8 cellular contexts compared by ENCODE assay signal in the genomic region with DNA sequence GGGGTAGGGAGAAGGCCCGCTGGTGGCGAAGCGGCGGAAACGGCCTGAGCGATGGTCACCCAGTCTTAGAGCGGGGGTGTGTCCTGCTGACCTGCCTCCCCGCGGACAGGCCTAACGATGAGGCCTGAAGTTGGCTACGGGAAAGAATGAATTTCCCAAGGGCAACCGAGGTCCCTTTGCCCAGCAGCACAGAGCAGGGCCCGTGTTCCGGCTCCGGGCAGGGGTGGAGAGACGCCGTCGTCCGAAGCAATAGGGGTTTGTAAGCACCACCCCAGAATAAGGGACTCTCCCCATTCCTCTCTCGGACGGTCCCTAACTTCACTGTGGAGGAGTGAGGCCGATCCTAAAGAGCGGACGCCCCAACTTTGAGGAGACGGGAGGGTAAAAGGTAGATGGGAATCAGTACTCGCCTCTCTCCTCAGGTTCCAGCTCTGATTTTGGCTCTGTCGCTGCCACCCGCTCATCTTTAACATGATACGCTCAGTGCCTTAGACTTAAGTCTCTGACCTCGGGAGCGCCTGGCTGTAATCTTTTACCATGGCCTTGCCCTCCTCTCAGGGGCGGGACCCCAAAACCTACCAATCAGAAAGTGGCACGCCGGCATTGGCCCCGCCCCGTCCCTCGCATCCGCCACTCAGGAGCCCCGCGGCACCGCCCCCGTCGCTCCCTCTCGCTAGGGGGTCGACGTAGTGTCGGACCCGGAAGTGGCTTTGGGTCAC. TPM values are rescaled to one million over a fixed set of nuclear protein-coding genes. Genes with fewer than 3 reads are reported as not detected.
DNase-seq lines count a peak whose midpoint lies in the region; ATAC-seq and TF ChIP-seq lines count a peak whose summit lies in the region.

A gene with protein sequence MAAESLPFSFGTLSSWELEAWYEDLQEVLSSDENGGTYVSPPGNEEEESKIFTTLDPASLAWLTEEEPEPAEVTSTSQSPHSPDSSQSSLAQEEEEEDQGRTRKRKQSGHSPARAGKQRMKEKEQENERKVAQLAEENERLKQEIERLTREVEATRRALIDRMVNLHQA (minus strand): TSS at position 507 of the 719 bp plus-strand sequence. CDS start 3,108 bp downstream, outside the sequence.

- H3K27ac Mint-ChIP-seq in activated naive CD4-positive, alpha-beta T cell treated with anti-CD3 and anti-CD28 coated beads, Interleukin-2, amount 50 U/mL, for 72 hours = peak within 1 kb of the TSS; percentile 100

- H3K27ac ChIP-seq in osteoblast (ENCODE audit: low read depth, low read length) (peak within 1 kb of the TSS; percentile 99), testis (peak within 1 kb of the TSS; percentile 97 to 99)

- peaks cover 59% of the 10 kb centered on the region for H3K79me2 ChIP-seq in osteoblast (ENCODE audit: insufficient read depth, low read length)

- H3K27me3 ChIP-seq in osteoblast (ENCODE audit: insufficient read depth, low read length) = no peaks in the 10 kb centered on the region
- H3K27me3 ChIP-seq in testis = no peaks in the 10 kb centered on the region

- peak; percentile 60 for ATAC-seq in HG02623 (IDR thresholded peaks at IDR 0.05; ENCODE audit: unreplicated experiment)
- ATAC-seq in activated naive CD4-positive, alpha-beta T cell treated with anti-CD3 and anti-CD28 coated beads, Interleukin-2, amount 50 U/mL, for 72 hours = peak; percentile 73 to 76

- H3K4me3 ChIP-seq in osteoblast (ENCODE audit: insufficient read depth, low read length) (peak within 1 kb of the TSS; percentile 83), testis (peak within 1 kb of the TSS; percentile 90 to 97)

- peaks cover 56% of the 10 kb centered on the region for H4K20me1 ChIP-seq in osteoblast (ENCODE audit: insufficient read depth, low read length)

- 1 to 2% methylated on average over 19 to 45 of the region's 48 CpGs for WGBS in testis, 2 donors

- H3K4me2 ChIP-seq in osteoblast (ENCODE audit: insufficient read depth, low read length) = peak within 1 kb of the TSS; percentile 83

- H3K36me3 Mint-ChIP-seq in activated naive CD4-positive, alpha-beta T cell treated with anti-CD3 and anti-CD28 coated beads, Interleukin-2, amount 50 U/mL, for 72 hours = peaks cover 29 to 39% of the 10 kb centered on the region in 2 donors

- H3K9me3 Mint-ChIP-seq in activated naive CD4-positive, alpha-beta T cell treated with anti-CD3 and anti-CD28 coated beads, Interleukin-2, amount 50 U/mL, for 72 hours = no peaks in the 10 kb centered on the region

- peak; percentile 98 for TF ChIP-seq POLR2A in GM10847 (IDR thresholded peaks at IDR 0.05; ENCODE audit: extremely low read depth, insufficient read length)
- peak; percentile 97 for TF ChIP-seq POLR2A in testis (IDR thresholded peaks at IDR 0.05)

- DNase-seq in NCI-H1105 (lab: John Stamatoyannopoulos, UW) (peak; percentile 90), SKM-1 (lab: John Stamatoyannopoulos, UW; ENCODE audit: unreplicated experiment) (peak; percentile 77), glomerular visceral epithelial cell (ENCODE audit: extremely low spot score) (peak; percentile 99), osteoblast (ENCODE audit: insufficient read length, low spot score, missing footprints) (peak; percentile 98), testis (peak; percentile 99)
- DNase-seq in activated naive CD4-positive, alpha-beta T cell treated with anti-CD3 and anti-CD28 coated beads, Interleukin-2, amount 50 U/mL, for 72 hours (ENCODE audit: low spot score in 2 of 2) = peak; percentile 99 to 100

- H2AFZ ChIP-seq in osteoblast (ENCODE audit: low read length) = peak within 1 kb of the TSS; percentile 84

- TF ChIP-seq CTCF in osteoblast (IDR thresholded peaks at IDR 0.05; ENCODE audit: extremely low read depth, low read depth, low read length) (no peak), testis (IDR thresholded peaks at IDR 0.05) (no peak)

- intact Hi-C loops in testis (cut with DNase I; ENCODE audit: low total_unique reads) = no loop called here

- no peaks in the 10 kb centered on the region for H3K9me3 ChIP-seq in osteoblast (ENCODE audit: low read depth, low read length)
- no peaks in the 10 kb centered on the region for H3K9me3 ChIP-seq in testis

- peaks cover 57% of the 10 kb centered on the region for H3K4me1 ChIP-seq in osteoblast (ENCODE audit: insufficient read depth, low read length)
- peaks cover 46% of the 10 kb centered on the region for H3K4me1 ChIP-seq in testis

- H3K36me3 ChIP-seq in osteoblast (ENCODE audit: insufficient read depth, low read length) (peaks cover 46% of the 10 kb centered on the region), testis (ENCODE audit: low read depth, missing control alignments) (no peaks in the 10 kb centered on the region)

RNA-seq across cellular contexts. Expression of the gene that starts here (rescaled TPM):
- 10 to 100 TPM; 24.9 to 79.8 TPM for total RNA-seq in activated naive CD4-positive, alpha-beta T cell treated with anti-CD3 and anti-CD28 coated beads, Interleukin-2, amount 50 U/mL, for 72 hours
- total RNA-seq in osteoblast (118 and 136 TPM in 2 replicates), testis (10 to 100 TPM; 44.2 to 45.6 TPM)
- polyA plus RNA-seq in testis (ENCODE audit: insufficient read depth, low read depth, low replicate concordance) = 63.9 TPM

Comparison
In these comparisons a context has a peak if more than half of its experiments do, and no peak if none do; other contexts are left out.
1. Peak in every context shown above with its lines: DNase-seq, ATAC-seq, H3K4me3 ChIP-seq and H3K27ac ChIP-seq.